1 cellular context compared by ENCODE assay signal in the genomic region with DNA sequence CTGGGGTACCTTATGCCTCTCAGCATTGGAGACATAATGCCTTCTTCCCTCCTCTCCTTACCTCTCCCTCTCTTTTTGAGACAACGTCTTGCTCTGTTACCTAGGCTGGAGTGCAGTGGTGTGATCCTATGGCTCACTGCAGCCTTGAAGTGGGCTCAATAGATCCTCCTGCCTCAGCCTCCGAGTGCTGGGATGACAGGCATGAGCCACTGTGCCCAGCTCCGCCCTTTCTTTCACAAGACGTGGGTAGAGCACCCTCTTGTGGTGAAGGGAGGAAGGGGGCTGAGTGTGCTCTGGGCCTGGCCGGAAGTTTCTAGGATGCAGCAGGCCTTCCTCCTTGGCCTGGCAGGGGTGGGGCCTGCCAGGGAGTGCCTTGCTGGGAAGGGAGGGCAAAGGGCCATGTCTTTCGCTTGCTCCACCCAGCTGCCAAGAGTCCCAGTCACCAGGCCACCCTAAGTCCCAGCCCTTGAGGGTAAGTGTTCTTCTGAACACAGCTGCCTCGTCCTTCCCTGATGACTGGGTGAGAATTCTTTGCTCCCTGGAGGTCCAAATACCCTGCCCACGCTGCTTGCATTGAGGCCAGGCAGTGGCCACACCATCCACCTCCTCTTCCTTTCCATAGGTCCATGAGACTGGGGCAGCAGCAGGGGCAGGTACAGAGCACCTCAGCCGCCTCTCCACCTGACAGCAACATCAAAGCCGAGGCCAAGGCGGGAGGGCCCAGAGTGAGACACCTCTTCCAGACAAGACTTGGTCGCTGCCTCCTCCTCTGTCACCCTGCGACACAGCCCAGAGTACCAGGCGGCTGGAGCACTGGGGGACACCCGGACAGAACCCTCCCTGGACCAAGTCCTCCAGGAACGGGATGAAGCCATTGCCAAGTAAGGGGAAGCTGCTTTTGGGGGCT.
TF ChIP-seq lines count a peak whose summit lies in the region.

No MANE protein-coding gene starts in this region.

TF ChIP-seq in K562, 482 proteins besides CTCF, POLR2A, EP300 and RAD21 (continued from another document and continues in another):
- TF ChIP-seq CREBBP (IDR thresholded peaks at IDR 0.05; ENCODE audit: low read depth, low read length) (no peak), SIN3B (IDR thresholded peaks at IDR 0.05; ENCODE audit: low read depth) (no peak), NR3C1 (CRISPR knock-in tag; IDR thresholded peaks at IDR 0.05) (no peak), ZNF316 (IDR thresholded peaks at IDR 0.05) (no peak), RNF2 (IDR thresholded peaks at IDR 0.05) (no peak), TCFL5 (CRISPR knock-in tag; conservative IDR thresholded peaks at IDR 0.05) (no peak), MEIS2 (IDR thresholded peaks at IDR 0.05; ENCODE audit: partially characterized antibody) (peak; percentile 56), HDAC2 (IDR thresholded peaks at IDR 0.05) (peak; percentile 71; the same call in 1 of the 2 replicates), MTA2 (IDR thresholded peaks at IDR 0.05; ENCODE audit: low read depth) (no peak), ARHGAP35 (IDR thresholded peaks at IDR 0.05; ENCODE audit: partially characterized antibody) (no peak), XRCC4 (IDR thresholded peaks at IDR 0.05; ENCODE audit: extremely low read depth, insufficient read depth, insufficient read length) (no peak), NFE2 (IDR thresholded peaks at IDR 0.05; ENCODE audit: low read depth) (no peak), KHSRP (IDR thresholded peaks at IDR 0.05) (no peak), ZNF764 (CRISPR knock-in tag; IDR thresholded peaks at IDR 0.05; ENCODE audit: low read depth) (no peak), DDX20 (tag; IDR thresholded peaks at IDR 0.05; ENCODE audit: low read depth) (no peak), CBX8 (IDR thresholded peaks at IDR 0.05; ENCODE audit: borderline replicate concordance, extremely low read depth, low read depth, low read length, poor library complexity, severe bottlenecking) (no peak), HNRNPUL1 (IDR thresholded peaks at IDR 0.05; ENCODE audit: low read length) (no peak), GABPA (tag; conservative IDR thresholded peaks at IDR 0.05; ENCODE audit: low read depth) (peak; percentile 68), ZFX (CRISPR knock-in tag; IDR thresholded peaks at IDR 0.05) (no peak), PHF8 (IDR thresholded peaks at IDR 0.05; ENCODE audit: borderline replicate concordance, low read length) (no peak), ZNF511 (CRISPR knock-in tag; IDR thresholded peaks at IDR 0.05) (no peak), MTA1 (IDR thresholded peaks at IDR 0.05; ENCODE audit: borderline replicate concordance) (no peak), ZNF444 (CRISPR knock-in tag; IDR thresholded peaks at IDR 0.05) (no peak), ZNF24 (IDR thresholded peaks at IDR 0.05) (no peak), NONO (IDR thresholded peaks at IDR 0.05; ENCODE audit: low read depth in 2 of 2, low read length in 1 of 2) (no peak), MBD2 (IDR thresholded peaks at IDR 0.05; ENCODE audit: borderline replicate concordance, low read depth) (no peak), PYGO2 (tag; IDR thresholded peaks at IDR 0.05) (no peak), SUPT5H (IDR thresholded peaks at IDR 0.05) (peak; percentile 67), TOE1 (IDR thresholded peaks at IDR 0.05; ENCODE audit: borderline replicate concordance) (0 out of 2 replicates have a peak, but pooled peaks have one; percentile 44), TOE1 (CRISPR knock-in tag; IDR thresholded peaks at IDR 0.05; ENCODE audit: borderline replicate concordance, low read depth) (no peak), ZNF431 (CRISPR knock-in tag; IDR thresholded peaks at IDR 0.05) (no peak), CBFA2T3 (IDR thresholded peaks at IDR 0.05) (no peak; the same call in 1 of the 2 replicates), FOS (IDR thresholded peaks at IDR 0.05; ENCODE audit: extremely low read depth, insufficient read length) (no peak), ELF1 (tag; IDR thresholded peaks at IDR 0.05) (peak; percentile 55; the same call in 1 of the 2 replicates), FOXJ3 (CRISPR knock-in tag; IDR thresholded peaks at IDR 0.05) (no peak), ZNF830 (CRISPR knock-in tag; IDR thresholded peaks at IDR 0.05) (no peak), ZFP1 (CRISPR knock-in tag; IDR thresholded peaks at IDR 0.05) (no peak), ZNF436 (CRISPR knock-in tag; IDR thresholded peaks at IDR 0.05) (no peak), SMARCC2 (IDR thresholded peaks at IDR 0.05; ENCODE audit: low read depth) (no peak), ELK3 (CRISPR knock-in tag; IDR thresholded peaks at IDR 0.05) (no peak), HOMEZ (CRISPR knock-in tag; IDR thresholded peaks at IDR 0.05) (no peak), ZNF717 (CRISPR knock-in tag; IDR thresholded peaks at IDR 0.05) (no peak), RBM39 (optimal IDR thresholded peaks at IDR 0.05; ENCODE audit: low read depth, low read length) (no peak), PHB (CRISPR knock-in tag; IDR thresholded peaks at IDR 0.05) (no peak), NUFIP1 (IDR thresholded peaks at IDR 0.05; ENCODE audit: partially characterized antibody) (no peak), POLR3A (IDR thresholded peaks at IDR 0.05; ENCODE audit: borderline replicate concordance, extremely low read depth, insufficient read depth, insufficient read length) (no peak), ZNF23 (CRISPR knock-in tag; IDR thresholded peaks at IDR 0.05) (no peak), HIVEP1 (CRISPR knock-in tag; IDR thresholded peaks at IDR 0.05) (no peak), ZNF212 (CRISPR knock-in tag; IDR thresholded peaks at IDR 0.05) (no peak), ZNF274 (IDR thresholded peaks at IDR 0.05; ENCODE audit: borderline replicate concordance, low read depth, low read length) (no peak)
- TF ChIP-seq, protein P1, sequence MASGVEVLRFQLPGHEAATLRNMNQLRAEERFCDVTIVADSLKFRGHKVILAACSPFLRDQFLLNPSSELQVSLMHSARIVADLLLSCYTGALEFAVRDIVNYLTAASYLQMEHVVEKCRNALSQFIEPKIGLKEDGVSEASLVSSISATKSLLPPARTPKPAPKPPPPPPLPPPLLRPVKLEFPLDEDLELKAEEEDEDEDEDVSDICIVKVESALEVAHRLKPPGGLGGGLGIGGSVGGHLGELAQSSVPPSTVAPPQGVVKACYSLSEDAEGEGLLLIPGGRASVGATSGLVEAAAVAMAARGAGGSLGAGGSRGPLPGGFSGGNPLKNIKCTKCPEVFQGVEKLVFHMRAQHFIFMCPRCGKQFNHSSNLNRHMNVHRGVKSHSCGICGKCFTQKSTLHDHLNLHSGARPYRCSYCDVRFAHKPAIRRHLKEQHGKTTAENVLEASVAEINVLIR (CRISPR knock-in tag; IDR thresholded peaks at IDR 0.05) = no peak
- TF ChIP-seq, protein P2, sequence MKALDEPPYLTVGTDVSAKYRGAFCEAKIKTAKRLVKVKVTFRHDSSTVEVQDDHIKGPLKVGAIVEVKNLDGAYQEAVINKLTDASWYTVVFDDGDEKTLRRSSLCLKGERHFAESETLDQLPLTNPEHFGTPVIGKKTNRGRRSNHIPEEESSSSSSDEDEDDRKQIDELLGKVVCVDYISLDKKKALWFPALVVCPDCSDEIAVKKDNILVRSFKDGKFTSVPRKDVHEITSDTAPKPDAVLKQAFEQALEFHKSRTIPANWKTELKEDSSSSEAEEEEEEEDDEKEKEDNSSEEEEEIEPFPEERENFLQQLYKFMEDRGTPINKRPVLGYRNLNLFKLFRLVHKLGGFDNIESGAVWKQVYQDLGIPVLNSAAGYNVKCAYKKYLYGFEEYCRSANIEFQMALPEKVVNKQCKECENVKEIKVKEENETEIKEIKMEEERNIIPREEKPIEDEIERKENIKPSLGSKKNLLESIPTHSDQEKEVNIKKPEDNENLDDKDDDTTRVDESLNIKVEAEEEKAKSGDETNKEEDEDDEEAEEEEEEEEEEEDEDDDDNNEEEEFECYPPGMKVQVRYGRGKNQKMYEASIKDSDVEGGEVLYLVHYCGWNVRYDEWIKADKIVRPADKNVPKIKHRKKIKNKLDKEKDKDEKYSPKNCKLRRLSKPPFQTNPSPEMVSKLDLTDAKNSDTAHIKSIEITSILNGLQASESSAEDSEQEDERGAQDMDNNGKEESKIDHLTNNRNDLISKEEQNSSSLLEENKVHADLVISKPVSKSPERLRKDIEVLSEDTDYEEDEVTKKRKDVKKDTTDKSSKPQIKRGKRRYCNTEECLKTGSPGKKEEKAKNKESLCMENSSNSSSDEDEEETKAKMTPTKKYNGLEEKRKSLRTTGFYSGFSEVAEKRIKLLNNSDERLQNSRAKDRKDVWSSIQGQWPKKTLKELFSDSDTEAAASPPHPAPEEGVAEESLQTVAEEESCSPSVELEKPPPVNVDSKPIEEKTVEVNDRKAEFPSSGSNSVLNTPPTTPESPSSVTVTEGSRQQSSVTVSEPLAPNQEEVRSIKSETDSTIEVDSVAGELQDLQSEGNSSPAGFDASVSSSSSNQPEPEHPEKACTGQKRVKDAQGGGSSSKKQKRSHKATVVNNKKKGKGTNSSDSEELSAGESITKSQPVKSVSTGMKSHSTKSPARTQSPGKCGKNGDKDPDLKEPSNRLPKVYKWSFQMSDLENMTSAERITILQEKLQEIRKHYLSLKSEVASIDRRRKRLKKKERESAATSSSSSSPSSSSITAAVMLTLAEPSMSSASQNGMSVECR (CRISPR knock-in tag; IDR thresholded peaks at IDR 0.05) = no peak
- TF ChIP-seq, protein P3, sequence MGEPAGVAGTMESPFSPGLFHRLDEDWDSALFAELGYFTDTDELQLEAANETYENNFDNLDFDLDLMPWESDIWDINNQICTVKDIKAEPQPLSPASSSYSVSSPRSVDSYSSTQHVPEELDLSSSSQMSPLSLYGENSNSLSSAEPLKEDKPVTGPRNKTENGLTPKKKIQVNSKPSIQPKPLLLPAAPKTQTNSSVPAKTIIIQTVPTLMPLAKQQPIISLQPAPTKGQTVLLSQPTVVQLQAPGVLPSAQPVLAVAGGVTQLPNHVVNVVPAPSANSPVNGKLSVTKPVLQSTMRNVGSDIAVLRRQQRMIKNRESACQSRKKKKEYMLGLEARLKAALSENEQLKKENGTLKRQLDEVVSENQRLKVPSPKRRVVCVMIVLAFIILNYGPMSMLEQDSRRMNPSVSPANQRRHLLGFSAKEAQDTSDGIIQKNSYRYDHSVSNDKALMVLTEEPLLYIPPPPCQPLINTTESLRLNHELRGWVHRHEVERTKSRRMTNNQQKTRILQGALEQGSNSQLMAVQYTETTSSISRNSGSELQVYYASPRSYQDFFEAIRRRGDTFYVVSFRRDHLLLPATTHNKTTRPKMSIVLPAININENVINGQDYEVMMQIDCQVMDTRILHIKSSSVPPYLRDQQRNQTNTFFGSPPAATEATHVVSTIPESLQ (CRISPR knock-in tag; IDR thresholded peaks at IDR 0.05) = no peak
- TF ChIP-seq, protein P4, sequence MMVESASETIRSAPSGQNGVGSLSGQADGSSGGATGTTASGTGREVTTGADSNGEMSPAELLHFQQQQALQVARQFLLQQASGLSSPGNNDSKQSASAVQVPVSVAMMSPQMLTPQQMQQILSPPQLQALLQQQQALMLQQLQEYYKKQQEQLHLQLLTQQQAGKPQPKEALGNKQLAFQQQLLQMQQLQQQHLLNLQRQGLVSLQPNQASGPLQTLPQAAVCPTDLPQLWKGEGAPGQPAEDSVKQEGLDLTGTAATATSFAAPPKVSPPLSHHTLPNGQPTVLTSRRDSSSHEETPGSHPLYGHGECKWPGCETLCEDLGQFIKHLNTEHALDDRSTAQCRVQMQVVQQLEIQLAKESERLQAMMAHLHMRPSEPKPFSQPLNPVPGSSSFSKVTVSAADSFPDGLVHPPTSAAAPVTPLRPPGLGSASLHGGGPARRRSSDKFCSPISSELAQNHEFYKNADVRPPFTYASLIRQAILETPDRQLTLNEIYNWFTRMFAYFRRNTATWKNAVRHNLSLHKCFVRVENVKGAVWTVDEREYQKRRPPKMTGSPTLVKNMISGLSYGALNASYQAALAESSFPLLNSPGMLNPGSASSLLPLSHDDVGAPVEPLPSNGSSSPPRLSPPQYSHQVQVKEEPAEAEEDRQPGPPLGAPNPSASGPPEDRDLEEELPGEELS (CRISPR knock-in tag; IDR thresholded peaks at IDR 0.05; ENCODE audit: borderline replicate concordance) = no peak
- TF ChIP-seq, protein P5, sequence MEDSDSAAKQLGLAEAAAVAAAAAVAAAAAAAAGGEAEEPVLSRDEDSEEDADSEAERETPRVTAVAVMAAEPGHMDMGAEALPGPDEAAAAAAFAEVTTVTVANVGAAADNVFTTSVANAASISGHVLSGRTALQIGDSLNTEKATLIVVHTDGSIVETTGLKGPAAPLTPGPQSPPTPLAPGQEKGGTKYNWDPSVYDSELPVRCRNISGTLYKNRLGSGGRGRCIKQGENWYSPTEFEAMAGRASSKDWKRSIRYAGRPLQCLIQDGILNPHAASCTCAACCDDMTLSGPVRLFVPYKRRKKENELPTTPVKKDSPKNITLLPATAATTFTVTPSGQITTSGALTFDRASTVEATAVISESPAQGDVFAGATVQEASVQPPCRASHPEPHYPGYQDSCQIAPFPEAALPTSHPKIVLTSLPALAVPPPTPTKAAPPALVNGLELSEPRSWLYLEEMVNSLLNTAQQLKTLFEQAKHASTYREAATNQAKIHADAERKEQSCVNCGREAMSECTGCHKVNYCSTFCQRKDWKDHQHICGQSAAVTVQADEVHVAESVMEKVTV (CRISPR knock-in tag; IDR thresholded peaks at IDR 0.05) = peak; percentile 83
